ENCODE assay signal across 34 cellular contexts in the genomic region with DNA sequence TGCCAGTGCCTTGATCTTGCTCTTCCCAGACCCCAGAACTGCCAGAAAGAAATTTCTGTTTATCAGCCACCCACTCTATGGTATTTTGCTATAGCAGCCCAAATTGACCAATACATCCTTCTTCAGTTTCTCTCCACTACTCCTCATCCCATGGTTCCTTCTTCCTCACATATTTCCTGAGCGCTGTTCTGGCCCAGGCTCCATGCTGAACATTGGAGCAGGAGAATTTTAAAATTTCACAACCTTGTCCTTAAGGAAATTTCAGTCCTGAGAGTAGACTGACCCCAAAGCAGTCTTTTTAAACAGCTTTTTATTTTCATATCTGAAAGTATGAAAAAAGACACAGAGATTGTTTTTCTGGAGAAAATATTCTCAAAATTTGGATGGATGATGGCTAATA.
"Had no signal": no experiment of that assay in that cellular context is flagged by ENCODE, and none has a peak within 500 bp of the region (broad histone marks: within the 10 kb centered on the region; RNA-seq: fewer than 3 reads in every experiment).

No MANE protein-coding gene starts in this region.

- H3K4me2 ChIP-seq: KMS-11 had no signal

- H3K36me3 ChIP-seq: MG63 had no signal

- DNase-seq: Karpas-422, Kasumi-1, MG63, MM.1S, MV-4-11, NCI-H1048, NCI-H1092, NCI-H1092 treated with DMSO at 0.1 percent for 48 hours, NCI-H1105, NCI-H1105 treated with DMSO at 0.1 percent for 48 hours, NCI-H1417, NCI-H1417 treated with DMSO at 0.1 percent for 48 hours, NCI-H1436, NCI-H1436 treated with DMSO at 0.1 percent for 48 hours, NCI-H146, NCI-H1694, NCI-H187, NCI-H187 treated with DMSO at 0.1 percent for 48 hours, NCI-H1930, NCI-H2029, NCI-H2029 treated with DMSO at 0.1 percent for 48 hours, NCI-H2081, NCI-H2081 treated with DMSO at 0.1 percent for 48 hours, NCI-H2107, NCI-H2171, NCI-H2171 treated with DMSO at 0.1 percent for 48 hours, NCI-H2227 treated with DMSO at 0.1 percent for 48 hours, NCI-H226, NCI-H345, NCI-H446, NCI-H446 treated with DMSO at 0.1 percent for 48 hours, NCI-H510A, NCI-H510A treated with DMSO at 0.1 percent for 48 hours had no signal

- H3K27me3 ChIP-seq: MG63 had no signal

- H3K4me3 ChIP-seq: MG63 had no signal

- H3K27ac ChIP-seq: KMS-11 had no signal
